In the genomic region with DNA sequence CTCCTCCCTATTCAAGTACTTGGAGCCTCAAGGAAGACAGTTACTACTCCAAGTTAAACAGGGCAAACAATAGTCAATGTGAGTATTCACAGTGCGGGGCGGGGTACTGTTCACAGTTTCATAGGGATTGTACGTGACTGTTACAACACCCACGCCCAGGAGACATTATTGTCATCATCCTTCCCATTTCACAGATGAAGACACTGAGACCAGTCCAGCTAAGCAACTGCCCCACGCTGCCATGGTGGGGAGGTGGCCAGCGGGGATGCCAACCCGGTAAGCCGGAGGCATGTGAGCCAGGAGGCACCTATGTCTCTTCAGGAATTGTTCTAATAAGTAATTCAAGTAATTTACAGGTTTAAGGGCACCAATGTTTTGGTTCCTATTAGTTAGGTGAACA, we compare ENCODE assay signal across 10 cellular contexts. TPM values are rescaled to one million over a fixed set of nuclear protein-coding genes. Genes with fewer than 3 reads are reported as not detected.
DNase-seq lines count a peak whose midpoint lies in the region; ATAC-seq, FAIRE-seq and TF ChIP-seq lines count a peak whose summit lies in the region.
"Had no signal": no experiment of that assay in that cellular context is flagged by ENCODE, and none has a peak within 500 bp of the region (broad histone marks: within the 10 kb centered on the region; RNA-seq: fewer than 3 reads in every experiment).

No MANE protein-coding gene starts in this region.

- H3K27ac ChIP-seq in HepG2 (ENCODE audit: extremely low read length, insufficient read depth, low read length) (peak overlapping the region; percentile 83), right lobe of liver (no peak overlapping the region), upper lobe of left lung (no peak overlapping the region)
- H3K27ac ChIP-seq: epithelial cell of prostate had no signal

- H3K27ac Mint-ChIP-seq in activated T-helper 17 cell treated with anti-CD3 and anti-CD28 coated beads, Interleukin-2, amount 50 U/mL, for 72 hours, result peak overlapping the region; percentile 96

- H3K79me2 ChIP-seq in HepG2 (ENCODE audit: insufficient read depth, low read length), result peaks cover 39% of the 10 kb centered on the region

- FAIRE-seq in HepG2 (lab: Jason Lieb, UNC), result no peak
- no peak for FAIRE-seq in urothelium cell line (lab: Jason Lieb, UNC)

- POLR2A ChIA-PET in HepG2 (lab: Yijun Ruan, JAX), result no interaction called here

- 12% methylated on average over 6 of the region's 8 CpGs for WGBS in HepG2 (ENCODE audit: low lambda C conversion rate)
- 52% methylated on average over 5 of the region's 8 CpGs for WGBS in right lobe of liver (ENCODE audit: insufficient coverage, low coverage, low lambda C conversion rate, missing lambda C conversion rate)
- WGBS in upper lobe of left lung, 2 donors, result 33 to 44% methylated on average over 7 to 8 of the region's 8 CpGs

- H3K9ac ChIP-seq in HepG2 (ENCODE audit: insufficient read depth, low read depth, low read length), result peak overlapping the region; percentile 94

- TSS peak; percentile 48 for BruUV-seq in HepG2 (replicated peaks; lab: Mats Ljungman, UMichigan)

- DNase-seq in HepG2 (ENCODE audit: low spot score) (no peak), right lobe of liver (no peak), upper lobe of left lung (no peak), NCI-H1092 treated with DMSO at 0.1 percent for 48 hours (lab: John Stamatoyannopoulos, UW) (no peak), urothelium cell line (ENCODE audit: low spot score) (no peak)
- DNase-seq: RPMI8226 had no signal

- peaks cover 62% of the 10 kb centered on the region for H3K36me3 Mint-ChIP-seq in activated T-helper 17 cell treated with anti-CD3 and anti-CD28 coated beads, Interleukin-2, amount 50 U/mL, for 72 hours (ENCODE audit: low read depth)

- H3K4me2 ChIP-seq in HepG2 (ENCODE audit: low read depth, low read length), result peak overlapping the region; percentile 92

- in situ Hi-C loops in HepG2 (cut with HindIII; ENCODE audit: extremely low pct_ligation_motif_present, low pct_unique_long_range_greater_than_20kb), result no loop called here

- no peak for TF ChIP-seq POLR2A in HepG2 (IDR thresholded peaks at IDR 0.05; ENCODE audit: insufficient read depth in 1 of 2, low read depth in 2 of 2, low read length in 2 of 2)
- TF ChIP-seq POLR2A in right lobe of liver (IDR thresholded peaks at IDR 0.05), result no peak
- TF ChIP-seq POLR2A in upper lobe of left lung (IDR thresholded peaks at IDR 0.05), result no peak

- TF ChIP-seq RAD21 in HepG2 (CRISPR knock-in tag; IDR thresholded peaks at IDR 0.05), result no peak

- H3K36me3 ChIP-seq in HepG2 (replicated peaks in 1 of 2; ENCODE audit: control insufficient read depth in 1 of 2, insufficient read depth in 2 of 2, low read length in 2 of 2) (peaks cover 18 to 39% of the 10 kb centered on the region in 2 experiments), right lobe of liver (no peaks in the 10 kb centered on the region), upper lobe of left lung (no peaks in the 10 kb centered on the region)

- no peak for TF ChIP-seq EP300 in HepG2 (IDR thresholded peaks at IDR 0.05; ENCODE audit: low read depth in 2 of 2, low read length in 2 of 2)
- TF ChIP-seq EP300 in HepG2 (CRISPR knock-in tag; IDR thresholded peaks at IDR 0.05; ENCODE audit: borderline replicate concordance), result no peak
- TF ChIP-seq EP300 in upper lobe of left lung (IDR thresholded peaks at IDR 0.05), result no peak

- TF ChIP-seq CTCF in HepG2 (CRISPR knock-in tag; IDR thresholded peaks at IDR 0.05) (no peak), right lobe of liver (IDR thresholded peaks at IDR 0.05) (no peak), upper lobe of left lung (IDR thresholded peaks at IDR 0.05) (no peak)

- no peak overlapping the region for H2AFZ ChIP-seq in HepG2 (ENCODE audit: low read length)

- H3K27me3 Mint-ChIP-seq in activated T-helper 17 cell treated with anti-CD3 and anti-CD28 coated beads, Interleukin-2, amount 50 U/mL, for 72 hours, result peaks cover 8% of the 10 kb centered on the region

- H4K20me1 ChIP-seq in HepG2 (ENCODE audit: insufficient read depth, low read length), result peaks cover 9% of the 10 kb centered on the region

- ATAC-seq in HepG2 (no peak), right lobe of liver (no peak), upper lobe of left lung (ENCODE audit: low FRiP score in 2 of 2) (no peak), GM21717 (IDR thresholded peaks at IDR 0.05; ENCODE audit: unreplicated experiment) (no peak)
- ATAC-seq in activated T-helper 17 cell treated with anti-CD3 and anti-CD28 coated beads, Interleukin-2, amount 50 U/mL, for 72 hours (replicated peaks), result peak; percentile 20

- no peaks in the 10 kb centered on the region for H3K9me3 Mint-ChIP-seq in activated T-helper 17 cell treated with anti-CD3 and anti-CD28 coated beads, Interleukin-2, amount 50 U/mL, for 72 hours

- H3K9me3 ChIP-seq in HepG2 (ENCODE audit: low read length) (no peaks in the 10 kb centered on the region), right lobe of liver (no peaks in the 10 kb centered on the region), iPS-18c (ENCODE audit: control insufficient read depth, insufficient read depth, low read length) (no peaks in the 10 kb centered on the region), upper lobe of left lung (no peaks in the 10 kb centered on the region)

- H3K4me3 ChIP-seq in HepG2 (replicated peaks in 1 of 3; ENCODE audit: insufficient read depth in 1 of 3, low read depth in 2 of 3, low read length in 3 of 3) (peak overlapping the region; percentile 95 to 100 (median 98)), right lobe of liver (no peak overlapping the region), iPS-18c (ENCODE audit: insufficient read depth, low read depth, low read length) (peak overlapping the region; percentile 90), upper lobe of left lung (peak overlapping the region in 3 of 4 donors; percentile 66 to 84 (median 77))

- intact Hi-C loops in HepG2 (cut with micrococcal nuclease; ENCODE audit: unreplicated experiment) (no loop called here), right lobe of liver (cut with DNase I) (no loop called here)

- H3K4me1 Mint-ChIP-seq in activated T-helper 17 cell treated with anti-CD3 and anti-CD28 coated beads, Interleukin-2, amount 50 U/mL, for 72 hours, result peaks cover 32% of the 10 kb centered on the region

- H3K4me3 Mint-ChIP-seq in activated T-helper 17 cell treated with anti-CD3 and anti-CD28 coated beads, Interleukin-2, amount 50 U/mL, for 72 hours, result peak overlapping the region; percentile 94

- H3K27me3 ChIP-seq in HepG2 (ENCODE audit: control insufficient read depth in 1 of 2, insufficient read depth in 2 of 2, low read length in 2 of 2) (peaks cover 2 to 3% of the 10 kb centered on the region in 2 experiments; a peak in 1 of 5 replicates), right lobe of liver (no peaks in the 10 kb centered on the region), upper lobe of left lung (no peaks in the 10 kb centered on the region)

- CTCF ChIA-PET in HepG2 (lab: Yijun Ruan, JAX; ENCODE audit: low intra/inter-chr PET ratio, low total read pairs), result no interaction called here

- H3K4me1 ChIP-seq in HepG2 (ENCODE audit: insufficient read depth, low read length) (peaks cover 48% of the 10 kb centered on the region), right lobe of liver (peaks cover 0 to 4% (median 2%) of the 10 kb centered on the region in 4 donors), upper lobe of left lung (peaks cover 9 to 20% (median 11%) of the 10 kb centered on the region in 4 donors)

TF ChIP-seq in HepG2, 621 proteins besides CTCF, POLR2A, EP300 and RAD21 (continues in another document):
- TF ChIP-seq JUND (CRISPR knock-in tag; IDR thresholded peaks at IDR 0.05) (no peak), AKAP8 (CRISPR knock-in tag; IDR thresholded peaks at IDR 0.05) (0 out of 2 replicates have a peak, but pooled peaks have one; percentile 11), RCOR2 (CRISPR knock-in tag; IDR thresholded peaks at IDR 0.05) (0 out of 2 replicates have a peak, but pooled peaks have one; percentile 45), ZNF724P (CRISPR knock-in tag; IDR thresholded peaks at IDR 0.05; ENCODE audit: borderline replicate concordance) (no peak)

RNA-seq across cellular contexts. Expression of gene HJURP, which starts 1.0 kb away (rescaled TPM):
- 36.3 and 45.9 TPM in 2 replicates for total RNA-seq in HepG2 (2016; rRNA removed; fragmentation: Illumina TruSeq; extraction: Trizol)
- total RNA-seq in HepG2 (2016; cell fraction: cytosol; rRNA removed; fragmentation: Illumina TruSeq; extraction: Trizol; ENCODE audit: low read depth), result 12.1 and 14.1 TPM in 2 replicates
- 35.1 and 51.2 TPM in 2 replicates for total RNA-seq in HepG2 (2016; cell fraction: insoluble cytoplasmic fraction; rRNA removed; fragmentation: Illumina TruSeq; extraction: Trizol)
- total RNA-seq in HepG2 (2016; cell fraction: membrane; rRNA removed; fragmentation: Illumina TruSeq; extraction: Trizol), result 26.8 and 29.4 TPM in 2 replicates
- total RNA-seq in HepG2 (2016; cell fraction: nucleus; rRNA removed; fragmentation: Illumina TruSeq; extraction: Trizol), result 33.4 and 36.8 TPM in 2 replicates
- 26.0 and 43.9 TPM in 2 replicates for polyA plus RNA-seq in HepG2 (2011; rRNA removed)
- polyA plus RNA-seq in HepG2 (2011; cell fraction: cytosol; rRNA removed), result 14.5 and 27.5 TPM in 2 replicates
- polyA plus RNA-seq in HepG2 (2011; cell fraction: nucleus; rRNA removed), result 39.6 and 70.3 TPM in 2 replicates
- polyA plus RNA-seq in HepG2 (2012), result 7.6 and 21.0 TPM in 2 replicates
- 2.9 and 3.6 TPM in 2 replicates for polyA plus RNA-seq in HepG2 (2016; cell fraction: cytosol; fragmentation: Illumina TruSeq; extraction: Trizol; ENCODE audit: low read depth)
- polyA plus RNA-seq in HepG2 (2016; cell fraction: insoluble cytoplasmic fraction; fragmentation: Illumina TruSeq; extraction: Trizol; ENCODE audit: low read depth), result 43.4 and 45.0 TPM in 2 replicates
- polyA plus RNA-seq in HepG2 (2016; cell fraction: membrane; fragmentation: Illumina TruSeq; extraction: Trizol; ENCODE audit: low read depth), result 5.8 and 7.3 TPM in 2 replicates
- polyA plus RNA-seq in HepG2 (2016; cell fraction: nucleus; fragmentation: Illumina TruSeq; extraction: Trizol; ENCODE audit: insufficient read depth, low read depth), result 88.1 and 90.3 TPM in 2 replicates
- 91.3 and 113 TPM in 2 replicates for polyA minus RNA-seq in HepG2 (2011; rRNA and poly(A)+ RNA removed; ENCODE audit: low replicate concordance)
- polyA minus RNA-seq in HepG2 (2011; cell fraction: cytosol; rRNA and poly(A)+ RNA removed), result 17.1 and 31.6 TPM in 2 replicates
- polyA minus RNA-seq in HepG2 (2011; cell fraction: nucleus; rRNA and poly(A)+ RNA removed), result 19.5 and 34.5 TPM in 2 replicates
- 1 to 10 TPM in 3 of 6 experiments, under 1 TPM in 3; 0.27 to 2.5 (median 0.89) TPM for total RNA-seq in right lobe of liver
- total RNA-seq in activated T-helper 17 cell treated with anti-CD3 and anti-CD28 coated beads, Interleukin-2, amount 50 U/mL, for 72 hours, result 100 to 1,000 TPM in 1 of 2 donors, 10 to 100 TPM in 1; 90.4 to 147 TPM
- total RNA-seq in upper lobe of left lung, result 1 to 10 TPM in 4 of 6 donors, under 1 TPM in 1, not detected in 1; 0.98 to 3.2 (median 1.3) TPM

Comparison
In these comparisons a context has a peak if more than half of its experiments do, and no peak if none do; other contexts are left out.
1. H3K4me3 ChIP-seq: peak in HepG2 (3 of 3), iPS-18c (single experiment) and upper lobe of left lung (3 of 4); none in right lobe of liver (0 of 3).